25 cellular contexts compared by ENCODE assay signal in genomic region chr2:116737951-116738350, GRCh38.
"Had no signal": no experiment of that assay in that cellular context is flagged by ENCODE, and none has a peak within 500 bp of the region (broad histone marks: within the 10 kb centered on the region; RNA-seq: fewer than 3 reads in every experiment).

No MANE protein-coding gene starts in this region.

- H3K36me3 ChIP-seq: stomach, suprapubic skin, thoracic aorta, thyroid gland, tibial artery, tibial nerve, transverse colon, upper lobe of left lung, upper lobe of right lung, uterus, vagina had no signal

- H3K4me3 ChIP-seq: stomach, suprapubic skin, testis, thoracic aorta, thyroid gland, tibial artery, tibial nerve, transverse colon, upper lobe of left lung, upper lobe of right lung, uterus, vagina had no signal

- H3K27me3 ChIP-seq: stomach, suprapubic skin, testis, thyroid gland, tibial artery, tibial nerve, transverse colon, upper lobe of left lung, upper lobe of right lung, uterus, vagina had no signal

- H3K4me1 ChIP-seq: stomach, suprapubic skin, testis, thyroid gland, tibial artery, tibial nerve, transverse colon, upper lobe of left lung, upper lobe of right lung, uterus, vagina had no signal

- FAIRE-seq: urothelium cell line had no signal

- DNase-seq: stimulated activated CD4-positive, alpha-beta T cell treated with anti-CD3 and anti-CD28 coated beads, Interleukin-2, amount 100 ng/mL, for 48 hours; stimulated activated CD4-positive, alpha-beta T cell treated with anti-CD3 and anti-CD28 coated beads, Interleukin-4, amount 100 ng/mL, for 1 hour; stimulated activated CD4-positive, alpha-beta T cell treated with anti-CD3 and anti-CD28 coated beads, Interleukin-4, amount 100 ng/mL, for 24 hours; stimulated activated CD4-positive, alpha-beta T cell treated with anti-CD3 and anti-CD28 coated beads, Interleukin-4, amount 100 ng/mL, for 4 hours; stimulated activated CD8-positive, alpha-beta memory T cell treated with anti-CD3 and anti-CD28 coated beads, Interleukin-4, amount 100 ng/mL, for 48 hours; stimulated activated naive B cell treated with anti-CD40 and anti-IgM and Interleukin-4, amounts not matched to agents 10 μg/mL and 1 μg/mL and 100 μg/mL, for 72 hours; stimulated activated naive CD4-positive, alpha-beta T cell; stimulated activated naive CD4-positive, alpha-beta T cell treated with Interleukin-2 at 50 U/mL for 16 hours; stimulated activated naive CD8-positive, alpha-beta T cell treated with anti-CD3 and anti-CD28 coated beads, Interleukin-15, amount 100 ng/mL, for 72 hours; stimulated activated naive CD8-positive, alpha-beta T cell treated with anti-CD3 and anti-CD28 coated beads, Interleukin-15, Interleukin-2, amounts not matched to agents 100 U/mL and 50 U/mL, for 24 hours; stomach; substantia nigra; testis; thyroid gland; tibial artery; transverse colon; trophoblast cell; upper lobe of left lung; upper lobe of right lung; uterus had no signal

- H3K27ac ChIP-seq: stomach, suprapubic skin, testis, thoracic aorta, thyroid gland, tibial artery, tibial nerve, transverse colon, upper lobe of left lung, upper lobe of right lung, uterus, vagina had no signal

- H3K9me3 ChIP-seq: stomach, testis, thoracic aorta, thyroid gland, tibial artery, tibial nerve, transverse colon, upper lobe of left lung, upper lobe of right lung, uterus, vagina had no signal
